In genomic region chr1:200837931-200838571, GRCh38 we compare ENCODE assay signal across 8 cellular contexts. TPM values are rescaled to one million over a fixed set of nuclear protein-coding genes. Genes with fewer than 3 reads are reported as not detected.
DNase-seq lines count a peak whose midpoint lies in the region; ATAC-seq, FAIRE-seq and TF ChIP-seq lines count a peak whose summit lies in the region.

No MANE protein-coding gene starts in this region.

- H3F3A ChIP-seq in SU-DHL-6 (ENCODE audit: insufficient read depth), result no peaks in the 10 kb centered on the region

- no peaks in the 10 kb centered on the region for H3K27me3 ChIP-seq in SU-DHL-6 (ENCODE audit: low read length)

- peak; percentile 66 for FAIRE-seq in GM19239 (lab: Jason Lieb, UNC)
- FAIRE-seq in kidney (lab: Jason Lieb, UNC), result peak; percentile 76

- H3K9ac ChIP-seq in SU-DHL-6 (ENCODE audit: low read length) (no peak overlapping the region), kidney (ENCODE audit: low read length in 2 of 2) (no peak overlapping the region)

- H3K36me3 ChIP-seq in SU-DHL-6 (ENCODE audit: low read length) (no peaks in the 10 kb centered on the region), kidney (ENCODE audit: control insufficient read depth in 1 of 2, insufficient read depth in 2 of 2, low read length in 2 of 2) (peaks cover 0 to 2% of the 10 kb centered on the region in 2 donors)

- no peaks in the 10 kb centered on the region for H3K79me2 ChIP-seq in SU-DHL-6 (ENCODE audit: insufficient read depth, low read length)

- no peaks in the 10 kb centered on the region for H3K4me1 ChIP-seq in kidney (ENCODE audit: control insufficient read depth in 1 of 2, insufficient read depth in 1 of 2, low read depth in 1 of 2, low read length in 2 of 2)

- no peaks in the 10 kb centered on the region for H4K20me1 ChIP-seq in SU-DHL-6 (ENCODE audit: low read depth, low read length)

- H3K9me3 ChIP-seq in SU-DHL-6 (ENCODE audit: insufficient read depth, low read length), result no peaks in the 10 kb centered on the region
- no peaks in the 10 kb centered on the region for H3K9me3 ChIP-seq in kidney (ENCODE audit: control insufficient read depth in 1 of 2, low read length in 2 of 2)

- no peak overlapping the region for H3K4me2 ChIP-seq in SU-DHL-6 (ENCODE audit: low read depth, low read length, poor library complexity, severe bottlenecking)

- no peaks in the 10 kb centered on the region for H3K9me2 ChIP-seq in SU-DHL-6 (replicated peaks; ENCODE audit: insufficient read depth, low read length)

- no peak overlapping the region for H2AFZ ChIP-seq in SU-DHL-6 (ENCODE audit: low read depth, low read length, severe bottlenecking)

- DNase-seq in AG09309 (ENCODE audit: low read depth), result no peak
- no peak for DNase-seq in GM19239 (ENCODE audit: insufficient read length, low spot score)
- no peak for DNase-seq in kidney
- DNase-seq in Ammon's horn (ENCODE audit: low spot score), result no peak
- no peak for DNase-seq in posterior vena cava (ENCODE audit: low spot score)

- ATAC-seq in HG03039 (IDR thresholded peaks at IDR 0.05; ENCODE audit: unreplicated experiment), result no peak
- ATAC-seq in GM21528 (IDR thresholded peaks at IDR 0.05; ENCODE audit: low FRiP score, unreplicated experiment), result no peak

- peak; percentile 26 for TF ChIP-seq CTCF in AG09309 (IDR thresholded peaks at IDR 0.05; ENCODE audit: control insufficient read depth, insufficient read depth, low read depth, low read length, missing control alignments)
- TF ChIP-seq CTCF in SU-DHL-6 (IDR thresholded peaks at IDR 0.05; ENCODE audit: insufficient read depth, low read length, poor library complexity, severe bottlenecking), result peak; percentile 40
- peak; percentile 24 for TF ChIP-seq CTCF in kidney (IDR thresholded peaks at IDR 0.05; ENCODE audit: borderline replicate concordance, extremely low read depth, insufficient read depth)

- intact Hi-C loops in kidney (cut with DNase I), result no loop called here
- intact Hi-C loops in posterior vena cava (cut with DNase I), result no loop called here

- H3K4me3 ChIP-seq in AG09309 (ENCODE audit: control insufficient read depth, low read depth, low read length) (no peak overlapping the region), SU-DHL-6 (ENCODE audit: insufficient read depth, low read length, poor library complexity, severe bottlenecking) (no peak overlapping the region), kidney (ENCODE audit: low read length in 2 of 2) (no peak overlapping the region)

- no peak overlapping the region for H3K27ac ChIP-seq in SU-DHL-6 (ENCODE audit: low read depth, low read length)
- no peak overlapping the region for H3K27ac ChIP-seq in kidney (ENCODE audit: low read depth in 2 of 2, low read length in 2 of 2)

RNA-seq across cellular contexts. Expression of gene GPR25, which starts 34.7 kb away (rescaled TPM):
- total RNA-seq in kidney, result 0.19 TPM
- polyA plus RNA-seq in kidney (ENCODE audit: insufficient read depth, low read depth, low replicate concordance), result not detected
- not detected for total RNA-seq in posterior vena cava

RNA-seq across cellular contexts. Expression of gene INAVA, which starts 56.6 kb away (rescaled TPM):
- total RNA-seq in kidney (48.8 TPM), posterior vena cava (under 1 TPM; 0.29 to 0.51 TPM)
- 22.1 TPM for polyA plus RNA-seq in kidney (ENCODE audit: insufficient read depth, low read depth, low replicate concordance)

Comparison
In these comparisons a context has a peak if more than half of its experiments do, and no peak if none do; other contexts are left out.
1. RNA of gene INAVA, which starts 56.6 kb away (total RNA-seq): 48.8 TPM in kidney (single experiment); 0.29 to 0.51 TPM in posterior vena cava; every median in the first group is over 10 times any median in the second.
2. Peak in every context shown above with its lines, with median percentiles within 50 percentile points of each other: CTCF ChIP-seq.